9 cellular contexts compared by ENCODE assay signal in the genomic region with DNA sequence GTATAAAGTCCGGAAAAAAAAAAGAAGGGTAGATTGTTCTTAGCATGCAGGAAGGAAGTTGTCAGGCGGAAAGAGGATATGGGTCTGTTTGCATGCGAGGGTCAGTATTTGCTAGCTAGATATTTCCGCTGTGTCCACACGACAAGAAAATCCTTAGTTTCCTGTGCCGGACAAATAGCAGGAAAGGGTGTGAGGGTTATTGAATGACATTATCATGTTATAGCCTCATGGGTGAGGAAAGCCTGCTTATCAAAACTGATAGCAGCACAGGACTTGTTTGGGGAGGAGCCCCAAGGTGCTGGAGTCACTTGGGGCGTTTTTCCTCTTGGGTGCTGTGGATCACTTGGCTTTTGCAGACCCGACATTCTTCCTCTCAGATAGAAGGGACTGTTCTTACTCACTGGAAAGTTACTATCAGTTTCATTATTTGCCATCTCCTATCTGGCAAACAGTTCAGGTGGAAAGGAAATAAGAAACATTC.
DNase-seq lines count a peak whose midpoint lies in the region; ATAC-seq and TF ChIP-seq lines count a peak whose summit lies in the region.
"Had no signal": no experiment of that assay in that cellular context is flagged by ENCODE, and none has a peak within 500 bp of the region (broad histone marks: within the 10 kb centered on the region; RNA-seq: fewer than 3 reads in every experiment).

No MANE protein-coding gene starts in this region.

- TF ChIP-seq POLR2A in prostate gland (IDR thresholded peaks at IDR 0.05), result no peak

- no peaks in the 10 kb centered on the region for H3K9me3 ChIP-seq in prostate gland
- H3K9me3 ChIP-seq: MG63 had no signal

- H3K36me3 Mint-ChIP-seq in activated CD4-positive, alpha-beta memory T cell treated with anti-CD3 and anti-CD28 coated beads, Interleukin-2, amount 10 ng/mL, durations not matched to agents 7 days and 5 days (ENCODE audit: low read depth), result no peaks in the 10 kb centered on the region

- H3K27ac Mint-ChIP-seq in activated CD4-positive, alpha-beta memory T cell treated with anti-CD3 and anti-CD28 coated beads, Interleukin-2, amount 10 ng/mL, durations not matched to agents 7 days and 5 days, result peak overlapping the region; percentile 59

- CTCF ChIA-PET in activated CD4-positive, alpha-beta memory T cell treated with anti-CD3 and anti-CD28 coated beads, Interleukin-2, amount 10 ng/mL, durations not matched to agents 7 days and 5 days (lab: Charles Lee), result no interaction called here

- WGBS in prostate gland, result 75% methylated on average over 8 of the region's 8 CpGs

- H3K4me1 ChIP-seq in prostate gland (replicated peaks), result no peaks in the 10 kb centered on the region

- intact Hi-C loops in prostate gland (cut with DNase I), result no loop called here

- no peaks in the 10 kb centered on the region for H3K36me3 ChIP-seq in H7 (replicated peaks; ENCODE audit: control insufficient read depth, insufficient read depth, low read length)
- no peaks in the 10 kb centered on the region for H3K36me3 ChIP-seq in prostate gland
- H3K36me3 ChIP-seq: MG63 had no signal

- H3K9me3 Mint-ChIP-seq in activated CD4-positive, alpha-beta memory T cell treated with anti-CD3 and anti-CD28 coated beads, Interleukin-2, amount 10 ng/mL, durations not matched to agents 7 days and 5 days, result no peaks in the 10 kb centered on the region

- peaks cover 13% of the 10 kb centered on the region for H3K4me1 Mint-ChIP-seq in activated CD4-positive, alpha-beta memory T cell treated with anti-CD3 and anti-CD28 coated beads, Interleukin-2, amount 10 ng/mL, durations not matched to agents 7 days and 5 days

- peak overlapping the region; percentile 30 for H3K4me3 Mint-ChIP-seq in activated CD4-positive, alpha-beta memory T cell treated with anti-CD3 and anti-CD28 coated beads, Interleukin-2, amount 10 ng/mL, durations not matched to agents 7 days and 5 days

- no peaks in the 10 kb centered on the region for H3K27me3 Mint-ChIP-seq in activated CD4-positive, alpha-beta memory T cell treated with anti-CD3 and anti-CD28 coated beads, Interleukin-2, amount 10 ng/mL, durations not matched to agents 7 days and 5 days

- H3K4me3 ChIP-seq in GM12875 (ENCODE audit: low read depth, low read length), result peak overlapping the region; percentile 31
- H3K4me3 ChIP-seq in H7 (ENCODE audit: insufficient read depth, low read depth, low read length), result no peak overlapping the region
- H3K4me3 ChIP-seq in prostate gland, result no peak overlapping the region
- H3K4me3 ChIP-seq: MG63 had no signal

- peak; percentile 92 for ATAC-seq in HG02610 (IDR thresholded peaks at IDR 0.05; ENCODE audit: unreplicated experiment)

- DNase-seq in activated CD4-positive, alpha-beta memory T cell treated with anti-CD3 and anti-CD28 coated beads, Interleukin-2, amount 10 ng/mL, durations not matched to agents 7 days and 5 days, result no peak
- peak; percentile 83 to 91 for DNase-seq in lung microvascular endothelial cell (ENCODE audit: low read depth in 2 of 2)
- DNase-seq in H7, result no peak
- DNase-seq in DMS79 (lab: John Stamatoyannopoulos, UW), result no peak
- DNase-seq in NCI-H2107 (lab: John Stamatoyannopoulos, UW), result no peak
- no peak for DNase-seq in prostate gland (ENCODE audit: low spot score)
- DNase-seq: MG63 had no signal

- no peaks in the 10 kb centered on the region for H3K27me3 ChIP-seq in H7 (ENCODE audit: control insufficient read depth, insufficient read depth, low read length)
- H3K27me3 ChIP-seq in prostate gland (replicated peaks; ENCODE audit: insufficient read depth), result no peaks in the 10 kb centered on the region
- H3K27me3 ChIP-seq: MG63 had no signal

- TF ChIP-seq CTCF in GM12875 (IDR thresholded peaks at IDR 0.05; ENCODE audit: borderline replicate concordance, insufficient read depth, low read depth, low read length) (no peak), prostate gland (IDR thresholded peaks at IDR 0.05) (no peak)

- POLR2A ChIA-PET in activated CD4-positive, alpha-beta memory T cell treated with anti-CD3 and anti-CD28 coated beads, Interleukin-2, amount 10 ng/mL, durations not matched to agents 7 days and 5 days (lab: Charles Lee), result no interaction called here

- H3K27ac ChIP-seq in prostate gland, result no peak overlapping the region

Comparison
In these comparisons a context has a peak if more than half of its experiments do, and no peak if none do; other contexts are left out.
1. DNase-seq: peak in lung microvascular endothelial cell (2 of 2); none in activated CD4-positive, alpha-beta memory T cell treated with anti-CD3 and anti-CD28 coated beads, Interleukin-2, amount 10 ng/mL, durations not matched to agents 7 days and 5 days (single experiment), H7 (single experiment), DMS79 (single experiment), NCI-H2107 (single experiment) and prostate gland (single experiment).